In the genomic region with DNA sequence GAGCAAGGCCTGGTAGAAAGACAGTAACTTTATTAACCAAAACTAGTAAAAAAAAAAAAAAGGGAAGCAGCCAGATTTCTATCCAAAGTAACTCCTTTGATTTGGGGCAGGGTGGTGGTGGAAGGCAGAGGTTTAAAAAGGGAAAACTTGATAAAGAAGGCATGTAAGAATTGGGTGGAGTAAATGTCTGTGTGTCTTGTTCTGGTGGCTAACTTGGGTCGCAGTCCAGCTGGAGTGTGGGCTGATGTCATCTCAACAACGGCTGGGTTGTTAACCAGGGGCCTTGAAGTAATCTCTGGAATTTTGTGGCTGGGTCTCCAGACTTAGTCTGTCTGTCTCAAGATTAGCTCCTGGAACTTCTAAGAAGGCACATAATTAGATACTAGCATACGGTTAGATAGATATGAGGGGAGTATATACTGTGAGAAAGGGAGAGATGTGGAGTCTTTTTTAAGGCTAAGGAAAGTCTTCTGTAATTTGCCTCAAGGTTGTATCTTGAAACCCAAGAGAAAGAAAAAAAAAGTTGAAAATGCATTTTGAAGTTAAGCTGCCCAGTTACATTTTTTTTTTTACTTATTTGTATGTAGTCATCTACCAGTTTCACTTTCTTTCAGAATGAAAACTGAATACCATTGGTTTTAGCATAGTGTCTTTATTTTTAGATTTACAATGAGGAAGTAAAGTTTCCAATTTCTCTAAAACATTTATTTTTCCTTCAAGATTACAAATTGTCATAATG, we compare ENCODE assay signal across 8 cellular contexts. TPM values are rescaled to one million over a fixed set of nuclear protein-coding genes. Genes with fewer than 3 reads are reported as not detected.
DNase-seq lines count a peak whose midpoint lies in the region; ATAC-seq and TF ChIP-seq lines count a peak whose summit lies in the region.

No MANE protein-coding gene starts in this region.

- H3K9me3 Mint-ChIP-seq in H9: peaks cover 0 to under 1% of the 10 kb centered on the region in 2 experiments; a peak in 2 of 5 replicates

- H3K27ac Mint-ChIP-seq in H9: peak overlapping the region in 2 of 3 experiments; percentile 2 to 16; a peak in 2 of 7 replicates

- H3K9ac ChIP-seq in H9 (ENCODE audit: extremely low read depth, insufficient read length, low read length): no peak overlapping the region

- H3K56ac ChIP-seq in H9 (ENCODE audit: insufficient read length, low read depth, low read length): no peak overlapping the region

- H3K27me3 ChIP-seq in H9 (ENCODE audit: insufficient read depth, low read length): no peaks in the 10 kb centered on the region

- H3K79me1 ChIP-seq in H9 (ENCODE audit: insufficient read depth, low read depth, low read length, poor library complexity, severe bottlenecking): no peaks in the 10 kb centered on the region

- DNase-seq in H9 (no peak), NAMALWA (ENCODE audit: low spot score) (peak; percentile 39), left ventricle myocardium superior (peak; percentile 31), substantia nigra (lab: John Stamatoyannopoulos, UW) (no peak), RPMI8226 (no peak), NCI-H1930 (lab: John Stamatoyannopoulos, UW) (no peak)
- DNase-seq in stimulated activated CD4-positive, alpha-beta T cell treated with anti-CD3 and anti-CD28 coated beads, Interleukin-2, amount 100 ng/mL, for 48 hours: no peak

- no peak overlapping the region for H2BK12ac ChIP-seq in H9 (ENCODE audit: insufficient read length, low read depth, low read length)

- H3K4me3 Mint-ChIP-seq in H9: no peak overlapping the region

- no peak overlapping the region for H2BK15ac ChIP-seq in H9 (ENCODE audit: low read depth, low read length)

- no peak for TF ChIP-seq CTCF in H9 (conservative IDR thresholded peaks at IDR 0.05)

- no peaks in the 10 kb centered on the region for H4K20me1 ChIP-seq in H9 (ENCODE audit: control insufficient read depth, insufficient read depth, insufficient read length)

- no peak overlapping the region for H4K5ac ChIP-seq in H9 (ENCODE audit: insufficient read length, low read depth, low read length)

- peaks cover 3% of the 10 kb centered on the region; the same call in 1 of the 2 replicates for H3K4me1 ChIP-seq in H9 (ENCODE audit: insufficient read depth, low read length)

- peaks cover 9 to 10% of the 10 kb centered on the region in 2 experiments for H3K4me1 Mint-ChIP-seq in H9

- H2AK5ac ChIP-seq in H9 (ENCODE audit: insufficient read length, low read length): no peak overlapping the region

- no peak overlapping the region for H3K4me2 ChIP-seq in H9 (ENCODE audit: insufficient read depth, insufficient read length, low read length)

- H3K79me2 ChIP-seq in H9 (ENCODE audit: insufficient read depth, low read length): no peaks in the 10 kb centered on the region

- H3K9me3 ChIP-seq in H9 (ENCODE audit: control insufficient read depth, low read depth, low read length): no peaks in the 10 kb centered on the region

- intact Hi-C loops in left ventricle myocardium superior (cut with micrococcal nuclease): no loop called here

- no peak overlapping the region for H3K27ac ChIP-seq in H9 (ENCODE audit: insufficient read length, low read depth, low read length)
- H3K27ac ChIP-seq in substantia nigra (ENCODE audit: low read depth, low read length, poor library complexity, severe bottlenecking): no peak overlapping the region

- no peak overlapping the region for H3T11ph ChIP-seq in H9 (ENCODE audit: low read length)

- H4K91ac ChIP-seq in H9 (ENCODE audit: insufficient read length, low read depth, low read length): no peak overlapping the region

- H3K14ac ChIP-seq in H9 (ENCODE audit: insufficient read depth, low read length): no peak overlapping the region

- no peak overlapping the region for H3K23ac ChIP-seq in H9 (ENCODE audit: insufficient read length, low read depth, low read length)

- H3K4ac ChIP-seq in H9 (ENCODE audit: low read depth, low read length): no peak overlapping the region

- ATAC-seq in GM18517 (IDR thresholded peaks at IDR 0.05; ENCODE audit: unreplicated experiment) (peak; percentile 90), left ventricle myocardium superior (peak; percentile 55)

- no peak overlapping the region for H3K18ac ChIP-seq in H9 (ENCODE audit: insufficient read length, low read depth, low read length)

- H4K8ac ChIP-seq in H9 (replicated peaks; ENCODE audit: insufficient read length, low read depth, low read length): no peak overlapping the region

- WGBS in H9 (ENCODE audit: extremely low coverage, insufficient read length, low lambda C conversion rate): no CpG with 5 or more reads among the region's 3 CpGs

- no peaks in the 10 kb centered on the region for H3K27me3 Mint-ChIP-seq in H9 (ENCODE audit: low read depth)

- H2BK20ac ChIP-seq in H9 (ENCODE audit: low read depth, low read length, poor library complexity, severe bottlenecking): no peak overlapping the region

- no peak overlapping the region for H2BK5ac ChIP-seq in H9 (ENCODE audit: insufficient read length, low read length)

- no peaks in the 10 kb centered on the region for H3K23me2 ChIP-seq in H9 (ENCODE audit: insufficient read length, low read depth, low read length, poor library complexity, severe bottlenecking)

- H3K36me3 Mint-ChIP-seq in H9 (ENCODE audit: insufficient read depth in 1 of 3, low read depth in 3 of 3): peaks cover 2 to 5% (median 3%) of the 10 kb centered on the region in 3 experiments; a peak in 4 of 7 replicates

- H2AFZ ChIP-seq in H9 (ENCODE audit: low read length): no peak overlapping the region

- no peak overlapping the region for H2BK120ac ChIP-seq in H9 (ENCODE audit: low read depth, low read length, poor library complexity, severe bottlenecking)

RNA-seq across cellular contexts. Expression of gene MTHFD2L, which starts 48.3 kb away (rescaled TPM):
- 10.0 and 11.6 TPM in 2 replicates for total RNA-seq in H9 (2021)
- 8.5 TPM for total RNA-seq in left ventricle myocardium superior

Comparison
In these comparisons a context has a peak if more than half of its experiments do, and no peak if none do; other contexts are left out.
1. DNase-seq: peak in NAMALWA (single experiment) and left ventricle myocardium superior (single experiment); none in H9 (single experiment), substantia nigra (0 of 49), stimulated activated CD4-positive, alpha-beta T cell treated with anti-CD3 and anti-CD28 coated beads, Interleukin-2, amount 100 ng/mL, for 48 hours (0 of 2), RPMI8226 (single experiment) and NCI-H1930 (0 of 2).